In genomic region chr1:19436716-19437476, GRCh38 we compare ENCODE assay signal across 1 cellular context.
A peak's percentile ranks its signal among the peaks of the same experiment; 100 is the strongest.
TF ChIP-seq lines count a peak whose summit lies in the region.

No MANE protein-coding gene starts in this region.

TF ChIP-seq in HepG2, 621 proteins besides CTCF, POLR2A, EP300 and RAD21 (continued from another document and continues in another):
- TF ChIP-seq ATF5 (CRISPR knock-in tag; IDR thresholded peaks at IDR 0.05; ENCODE audit: low read depth) (no peak), BORCS8-MEF2B (CRISPR knock-in tag; IDR thresholded peaks at IDR 0.05) (0 out of 2 replicates have a peak, but pooled peaks have one; percentile 19), RBAK (CRISPR knock-in tag; IDR thresholded peaks at IDR 0.05) (no peak), MXI1 (IDR thresholded peaks at IDR 0.05; ENCODE audit: borderline replicate concordance, low read depth, low read length) (peak; percentile 58; the same call in 1 of the 3 replicates), DMTF1 (CRISPR knock-in tag; IDR thresholded peaks at IDR 0.05) (no peak), ZNF230 (CRISPR knock-in tag; IDR thresholded peaks at IDR 0.05) (no peak), NFIC (IDR thresholded peaks at IDR 0.05; ENCODE audit: low read length) (peak; percentile 93), TRIM22 (IDR thresholded peaks at IDR 0.05) (no peak), ZNF747 (CRISPR knock-in tag; IDR thresholded peaks at IDR 0.05; ENCODE audit: borderline replicate concordance) (no peak), PRPF4 (IDR thresholded peaks at IDR 0.05; ENCODE audit: low read depth, low read length, poor library complexity, severe bottlenecking) (no peak), IRX3 (CRISPR knock-in tag; IDR thresholded peaks at IDR 0.05; ENCODE audit: borderline replicate concordance, low read depth) (no peak), NRL (CRISPR knock-in tag; IDR thresholded peaks at IDR 0.05; ENCODE audit: borderline replicate concordance) (no peak), RFX1 (IDR thresholded peaks at IDR 0.05) (no peak), ZNF816 (CRISPR knock-in tag; IDR thresholded peaks at IDR 0.05; ENCODE audit: borderline replicate concordance) (no peak), RFXANK (CRISPR knock-in tag; IDR thresholded peaks at IDR 0.05) (no peak), SIN3A (IDR thresholded peaks at IDR 0.05; ENCODE audit: borderline replicate concordance, low read depth, low read length) (no peak), ZNF598 (CRISPR knock-in tag; IDR thresholded peaks at IDR 0.05; ENCODE audit: borderline replicate concordance) (no peak), MBD4 (IDR thresholded peaks at IDR 0.05; ENCODE audit: borderline replicate concordance, low read length) (no peak), TCF12 (IDR thresholded peaks at IDR 0.05) (no peak), TCF12 (CRISPR knock-in tag; IDR thresholded peaks at IDR 0.05) (no peak), ELF4 (CRISPR knock-in tag; IDR thresholded peaks at IDR 0.05; ENCODE audit: borderline replicate concordance) (no peak), ZNF264 (CRISPR knock-in tag; IDR thresholded peaks at IDR 0.05) (peak; percentile 61; the same call in 1 of the 2 replicates), ZNF362 (CRISPR knock-in tag; IDR thresholded peaks at IDR 0.05; ENCODE audit: borderline replicate concordance) (no peak), MIER3 (CRISPR knock-in tag; IDR thresholded peaks at IDR 0.05; ENCODE audit: borderline replicate concordance) (0 out of 2 replicates have a peak, but pooled peaks have one; percentile 66), HNRNPL (IDR thresholded peaks at IDR 0.05; ENCODE audit: low read depth, low read length) (no peak), TCF7L2 (IDR thresholded peaks at IDR 0.05; ENCODE audit: low read depth, low read length) (no peak), SP4 (CRISPR knock-in tag; IDR thresholded peaks at IDR 0.05) (no peak), RFXAP (CRISPR knock-in tag; IDR thresholded peaks at IDR 0.05; ENCODE audit: borderline replicate concordance) (no peak), GLI4 (CRISPR knock-in tag; IDR thresholded peaks at IDR 0.05; ENCODE audit: borderline replicate concordance) (no peak), MAX (IDR thresholded peaks at IDR 0.05) (peak; percentile 28; the same call in 1 of the 2 replicates), TSC22D2 (CRISPR knock-in tag; IDR thresholded peaks at IDR 0.05; ENCODE audit: borderline replicate concordance) (no peak), PAF1 (CRISPR knock-in tag; IDR thresholded peaks at IDR 0.05) (no peak), PRMT3 (CRISPR knock-in tag; IDR thresholded peaks at IDR 0.05; ENCODE audit: borderline replicate concordance, low read depth) (no peak), FOXM1 (CRISPR knock-in tag; IDR thresholded peaks at IDR 0.05) (no peak), ZNF589 (CRISPR knock-in tag; conservative IDR thresholded peaks at IDR 0.05) (no peak), SP140L (CRISPR knock-in tag; IDR thresholded peaks at IDR 0.05; ENCODE audit: borderline replicate concordance) (no peak), PTBP1 (IDR thresholded peaks at IDR 0.05; ENCODE audit: low read depth, low read length, poor library complexity, severe bottlenecking) (no peak), PAX8 (CRISPR knock-in tag; IDR thresholded peaks at IDR 0.05; ENCODE audit: borderline replicate concordance) (no peak), SMC3 (IDR thresholded peaks at IDR 0.05; ENCODE audit: low read length) (peak; percentile 23; the same call in 1 of the 2 replicates), ZNF3 (CRISPR knock-in tag; IDR thresholded peaks at IDR 0.05) (no peak), TIGD3 (CRISPR knock-in tag; IDR thresholded peaks at IDR 0.05; ENCODE audit: borderline replicate concordance) (no peak), ZNF607 (CRISPR knock-in tag; IDR thresholded peaks at IDR 0.05; ENCODE audit: borderline replicate concordance) (peak; percentile 31; the same call in 1 of the 2 replicates), ZNF138 (CRISPR knock-in tag; IDR thresholded peaks at IDR 0.05; ENCODE audit: low read depth) (no peak), ZNF775 (CRISPR knock-in tag; IDR thresholded peaks at IDR 0.05; ENCODE audit: borderline replicate concordance) (no peak), MTA3 (CRISPR knock-in tag; IDR thresholded peaks at IDR 0.05) (no peak), ZNF337 (CRISPR knock-in tag; IDR thresholded peaks at IDR 0.05; ENCODE audit: borderline replicate concordance, low read depth) (no peak), MAFG (CRISPR knock-in tag; IDR thresholded peaks at IDR 0.05) (no peak), ADNP (CRISPR knock-in tag; IDR thresholded peaks at IDR 0.05) (no peak), AHR (CRISPR knock-in tag; IDR thresholded peaks at IDR 0.05) (no peak), ZNF253 (CRISPR knock-in tag; IDR thresholded peaks at IDR 0.05; ENCODE audit: borderline replicate concordance) (no peak), ZBTB8A (CRISPR knock-in tag; IDR thresholded peaks at IDR 0.05; ENCODE audit: borderline replicate concordance, low read depth) (no peak), ZNF780A (CRISPR knock-in tag; IDR thresholded peaks at IDR 0.05) (no peak), POGZ (CRISPR knock-in tag; IDR thresholded peaks at IDR 0.05) (no peak), ZNF674 (CRISPR knock-in tag; IDR thresholded peaks at IDR 0.05; ENCODE audit: low read depth) (no peak), SPEN (CRISPR knock-in tag; IDR thresholded peaks at IDR 0.05; ENCODE audit: low read depth) (0 out of 2 replicates have a peak, but pooled peaks have one; percentile 34)
- TF ChIP-seq, protein P1, sequence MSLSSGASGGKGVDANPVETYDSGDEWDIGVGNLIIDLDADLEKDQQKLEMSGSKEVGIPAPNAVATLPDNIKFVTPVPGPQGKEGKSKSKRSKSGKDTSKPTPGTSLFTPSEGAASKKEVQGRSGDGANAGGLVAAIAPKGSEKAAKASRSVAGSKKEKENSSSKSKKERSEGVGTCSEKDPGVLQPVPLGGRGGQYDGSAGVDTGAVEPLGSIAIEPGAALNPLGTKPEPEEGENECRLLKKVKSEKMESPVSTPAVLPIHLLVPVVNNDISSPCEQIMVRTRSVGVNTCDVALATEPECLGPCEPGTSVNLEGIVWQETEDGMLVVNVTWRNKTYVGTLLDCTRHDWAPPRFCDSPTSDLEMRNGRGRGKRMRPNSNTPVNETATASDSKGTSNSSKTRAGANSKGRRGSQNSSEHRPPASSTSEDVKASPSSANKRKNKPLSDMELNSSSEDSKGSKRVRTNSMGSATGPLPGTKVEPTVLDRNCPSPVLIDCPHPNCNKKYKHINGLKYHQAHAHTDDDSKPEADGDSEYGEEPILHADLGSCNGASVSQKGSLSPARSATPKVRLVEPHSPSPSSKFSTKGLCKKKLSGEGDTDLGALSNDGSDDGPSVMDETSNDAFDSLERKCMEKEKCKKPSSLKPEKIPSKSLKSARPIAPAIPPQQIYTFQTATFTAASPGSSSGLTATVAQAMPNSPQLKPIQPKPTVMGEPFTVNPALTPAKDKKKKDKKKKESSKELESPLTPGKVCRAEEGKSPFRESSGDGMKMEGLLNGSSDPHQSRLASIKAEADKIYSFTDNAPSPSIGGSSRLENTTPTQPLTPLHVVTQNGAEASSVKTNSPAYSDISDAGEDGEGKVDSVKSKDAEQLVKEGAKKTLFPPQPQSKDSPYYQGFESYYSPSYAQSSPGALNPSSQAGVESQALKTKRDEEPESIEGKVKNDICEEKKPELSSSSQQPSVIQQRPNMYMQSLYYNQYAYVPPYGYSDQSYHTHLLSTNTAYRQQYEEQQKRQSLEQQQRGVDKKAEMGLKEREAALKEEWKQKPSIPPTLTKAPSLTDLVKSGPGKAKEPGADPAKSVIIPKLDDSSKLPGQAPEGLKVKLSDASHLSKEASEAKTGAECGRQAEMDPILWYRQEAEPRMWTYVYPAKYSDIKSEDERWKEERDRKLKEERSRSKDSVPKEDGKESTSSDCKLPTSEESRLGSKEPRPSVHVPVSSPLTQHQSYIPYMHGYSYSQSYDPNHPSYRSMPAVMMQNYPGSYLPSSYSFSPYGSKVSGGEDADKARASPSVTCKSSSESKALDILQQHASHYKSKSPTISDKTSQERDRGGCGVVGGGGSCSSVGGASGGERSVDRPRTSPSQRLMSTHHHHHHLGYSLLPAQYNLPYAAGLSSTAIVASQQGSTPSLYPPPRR (CRISPR knock-in tag; IDR thresholded peaks at IDR 0.05; ENCODE audit: borderline replicate concordance) = peak; percentile 68; the same call in 1 of the 2 replicates
- TF ChIP-seq, protein P2, sequence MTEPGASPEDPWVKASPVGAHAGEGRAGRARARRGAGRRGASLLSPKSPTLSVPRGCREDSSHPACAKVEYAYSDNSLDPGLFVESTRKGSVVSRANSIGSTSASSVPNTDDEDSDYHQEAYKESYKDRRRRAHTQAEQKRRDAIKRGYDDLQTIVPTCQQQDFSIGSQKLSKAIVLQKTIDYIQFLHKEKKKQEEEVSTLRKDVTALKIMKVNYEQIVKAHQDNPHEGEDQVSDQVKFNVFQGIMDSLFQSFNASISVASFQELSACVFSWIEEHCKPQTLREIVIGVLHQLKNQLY (CRISPR knock-in tag; IDR thresholded peaks at IDR 0.05) = no peak; the same call in 1 of the 2 replicates
- TF ChIP-seq, protein P3, sequence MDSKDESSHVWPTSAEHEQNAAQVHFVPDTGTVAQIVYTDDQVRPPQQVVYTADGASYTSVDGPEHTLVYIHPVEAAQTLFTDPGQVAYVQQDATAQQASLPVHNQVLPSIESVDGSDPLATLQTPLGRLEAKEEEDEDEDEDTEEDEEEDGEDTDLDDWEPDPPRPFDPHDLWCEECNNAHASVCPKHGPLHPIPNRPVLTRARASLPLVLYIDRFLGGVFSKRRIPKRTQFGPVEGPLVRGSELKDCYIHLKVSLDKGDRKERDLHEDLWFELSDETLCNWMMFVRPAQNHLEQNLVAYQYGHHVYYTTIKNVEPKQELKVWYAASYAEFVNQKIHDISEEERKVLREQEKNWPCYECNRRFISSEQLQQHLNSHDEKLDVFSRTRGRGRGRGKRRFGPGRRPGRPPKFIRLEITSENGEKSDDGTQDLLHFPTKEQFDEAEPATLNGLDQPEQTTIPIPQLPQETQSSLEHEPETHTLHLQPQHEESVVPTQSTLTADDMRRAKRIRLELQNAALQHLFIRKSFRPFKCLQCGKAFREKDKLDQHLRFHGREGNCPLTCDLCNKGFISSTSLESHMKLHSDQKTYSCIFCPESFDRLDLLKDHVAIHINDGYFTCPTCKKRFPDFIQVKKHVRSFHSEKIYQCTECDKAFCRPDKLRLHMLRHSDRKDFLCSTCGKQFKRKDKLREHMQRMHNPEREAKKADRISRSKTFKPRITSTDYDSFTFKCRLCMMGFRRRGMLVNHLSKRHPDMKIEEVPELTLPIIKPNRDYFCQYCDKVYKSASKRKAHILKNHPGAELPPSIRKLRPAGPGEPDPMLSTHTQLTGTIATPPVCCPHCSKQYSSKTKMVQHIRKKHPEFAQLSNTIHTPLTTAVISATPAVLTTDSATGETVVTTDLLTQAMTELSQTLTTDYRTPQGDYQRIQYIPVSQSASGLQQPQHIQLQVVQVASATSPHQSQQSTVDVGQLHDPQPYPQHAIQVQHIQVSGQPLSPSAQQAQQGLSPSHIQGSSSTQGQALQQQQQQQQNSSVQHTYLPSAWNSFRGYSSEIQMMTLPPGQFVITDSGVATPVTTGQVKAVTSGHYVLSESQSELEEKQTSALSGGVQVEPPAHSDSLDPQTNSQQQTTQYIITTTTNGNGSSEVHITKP (CRISPR knock-in tag; IDR thresholded peaks at IDR 0.05; ENCODE audit: low read depth) = 0 out of 2 replicates have a peak, but pooled peaks have one; percentile 30
